In the genomic region with DNA sequence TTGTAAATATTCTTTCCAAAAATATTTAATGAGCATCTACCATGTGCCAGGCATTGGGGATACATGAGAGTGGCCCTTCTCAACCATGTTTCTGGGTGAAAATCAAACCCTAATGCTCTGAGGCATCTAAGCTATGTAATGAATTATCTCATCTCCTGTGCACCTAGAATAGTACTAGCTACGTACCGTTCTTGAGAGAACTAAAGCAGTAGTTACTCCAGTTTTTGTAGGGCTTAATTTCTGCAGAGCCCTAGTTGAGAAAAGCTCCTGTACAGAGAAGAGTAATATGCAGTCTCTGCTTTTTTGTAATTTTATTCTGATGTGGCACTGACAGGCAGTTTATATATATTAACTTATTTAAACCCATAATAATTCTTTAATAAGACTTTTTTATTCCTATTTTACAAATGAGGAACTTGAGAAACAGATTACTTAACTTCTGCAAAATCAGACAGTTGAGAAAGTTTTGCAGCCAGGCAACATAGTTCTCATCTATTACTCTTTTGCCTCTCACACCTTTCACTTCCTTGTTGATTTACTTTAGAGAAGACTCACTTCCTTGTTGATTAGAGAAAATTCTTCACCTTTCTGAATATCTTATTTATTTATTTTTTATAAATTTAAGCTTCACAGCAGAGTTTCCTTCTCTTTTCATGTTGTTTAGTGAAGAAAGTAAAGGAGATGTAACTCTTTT, we compare ENCODE assay signal across 8 cellular contexts. TPM values are rescaled to one million over a fixed set of nuclear protein-coding genes. Genes with fewer than 3 reads are reported as not detected.
DNase-seq lines count a peak whose midpoint lies in the region; ATAC-seq and TF ChIP-seq lines count a peak whose summit lies in the region.

No MANE protein-coding gene starts in this region.

- H3K4me2 ChIP-seq in OCI-LY1 (ENCODE audit: low read length) = peak overlapping the region; percentile 81

- no peak for TF ChIP-seq CTCF in OCI-LY1 (IDR thresholded peaks at IDR 0.05; ENCODE audit: low read length)

- H4K20me1 ChIP-seq in OCI-LY1 (ENCODE audit: insufficient read depth, low read length) = no peaks in the 10 kb centered on the region

- H3K9me2 ChIP-seq in OCI-LY1 (ENCODE audit: low read depth, low read length) = no peaks in the 10 kb centered on the region

- H3K36me3 ChIP-seq in OCI-LY1 (ENCODE audit: insufficient read depth, low read length) (peaks cover 7% of the 10 kb centered on the region), mesodermal cell (ENCODE audit: control insufficient read depth, insufficient read depth, low read length) (no peaks in the 10 kb centered on the region)

- no peak overlapping the region for H2AFZ ChIP-seq in OCI-LY1 (ENCODE audit: low read length)

- H3K27ac ChIP-seq in OCI-LY1 (ENCODE audit: low read depth, low read length, poor library complexity, severe bottlenecking) (peak overlapping the region; percentile 92), mesodermal cell (ENCODE audit: low read depth, low read length, severe bottlenecking) (no peak overlapping the region)

- H3K4me3 ChIP-seq in OCI-LY1 (ENCODE audit: low read depth, low read length, poor library complexity, severe bottlenecking) (peak overlapping the region; percentile 92), mesodermal cell (ENCODE audit: extremely low read depth, insufficient read depth, low read length, poor library complexity, severe bottlenecking) (peak overlapping the region; percentile 96)

- 83% methylated on average over 2 of the region's 2 CpGs; no CpG with 5 or more reads in 1 of the 2 experiments for WGBS in mesodermal cell (ENCODE audit: insufficient coverage in 2 of 2), 2 experiments

- H3K4me1 ChIP-seq in OCI-LY1 (ENCODE audit: insufficient read depth, low read length, severe bottlenecking) = peaks cover 53% of the 10 kb centered on the region
- H3K4me1 ChIP-seq in mesodermal cell (ENCODE audit: control insufficient read depth, insufficient read depth, low read length, poor library complexity, severe bottlenecking) = peaks cover 11% of the 10 kb centered on the region

- H3K79me2 ChIP-seq in OCI-LY1 (ENCODE audit: insufficient read depth, low read length) = peaks cover 73% of the 10 kb centered on the region

- ATAC-seq in GM18499 (IDR thresholded peaks at IDR 0.05; ENCODE audit: insufficient read depth, unreplicated experiment) (peak; percentile 53), HG02588 (IDR thresholded peaks at IDR 0.05; ENCODE audit: unreplicated experiment) (peak; percentile 26)

- H3K9ac ChIP-seq in OCI-LY1 (ENCODE audit: low read length) = peak overlapping the region; percentile 92

- H3K27me3 ChIP-seq in OCI-LY1 (ENCODE audit: insufficient read depth, low read length) = no peaks in the 10 kb centered on the region

- H3K9me3 ChIP-seq in OCI-LY1 (ENCODE audit: low read length) (no peaks in the 10 kb centered on the region), mesodermal cell (ENCODE audit: control insufficient read depth, low read length) (no peaks in the 10 kb centered on the region)

- no peak for DNase-seq in stimulated activated CD4-positive, alpha-beta T cell treated with anti-CD3 and anti-CD28 coated beads, Interleukin-2, amount 100 ng/mL, for 24 hours
- no peak for DNase-seq in activated CD4-positive, alpha-beta T cell treated with anti-CD3 and anti-CD28 coated beads, Interleukin-2, amount 50 U/mL, for 4 hours
- no peak for DNase-seq in stimulated activated naive CD4-positive, alpha-beta T cell treated with Interleukin-2 at 50 U/mL for 16 hours (lab: John Stamatoyannopoulos, UW)
- no peak for DNase-seq in ureter (ENCODE audit: low spot score)

- H3F3A ChIP-seq in OCI-LY1 (ENCODE audit: insufficient read depth, low read length) = 0 out of 2 replicates have a peak, but pooled peaks cover 12% of the 10 kb centered on the region

RNA-seq across cellular contexts. Expression of a gene that starts 3.1 kb away (rescaled TPM):
- 12.1 TPM for polyA plus RNA-seq in mesodermal cell (2013, experiment 1 of 2)
- 12.4 TPM for polyA plus RNA-seq in mesodermal cell (2013, experiment 2 of 2)
- 31.4 TPM for total RNA-seq in ureter
